ENCODE assay signal across 11 cellular contexts in genomic region chr10:23643396-23643795, GRCh38.
DNase-seq lines count a peak whose midpoint lies in the region.
"Had no signal": no experiment of that assay in that cellular context is flagged by ENCODE, and none has a peak within 500 bp of the region (broad histone marks: within the 10 kb centered on the region; RNA-seq: fewer than 3 reads in every experiment).

No MANE protein-coding gene starts in this region.

- no peak overlapping the region for H3K9ac ChIP-seq in SK-N-MC (ENCODE audit: insufficient read length)

- no peaks in the 10 kb centered on the region for H3K36me3 ChIP-seq in SK-N-MC (ENCODE audit: insufficient read depth, low read length)

- peak overlapping the region; percentile 77 for H3K27ac ChIP-seq in SK-N-MC

- DNase-seq in AML-193 (lab: John Stamatoyannopoulos, UW) (peak; percentile 95 to 97), HCEC 1CT (peak; percentile 48), SK-N-MC (ENCODE audit: low read depth, low spot score) (no peak), iris pigment epithelial cell (ENCODE audit: low read depth) (peak; percentile 0), NCI-H2107 (lab: John Stamatoyannopoulos, UW) (no peak), COR-L47 (lab: John Stamatoyannopoulos, UW) (no peak), NK-92 (lab: John Stamatoyannopoulos, UW; ENCODE audit: unreplicated experiment) (no peak)
- no peak for DNase-seq in stimulated activated CD8-positive, alpha-beta memory T cell treated with anti-CD3 and anti-CD28 coated beads, Interleukin-4, amount 100 ng/mL, for 48 hours
- DNase-seq: activated T-cell treated with anti-CD3 and anti-CD28 coated beads, Interleukin-2, amount 50 U/mL, for 72 hours; IMR-90; nephron progenitor cell had no signal

- H3K4me3 ChIP-seq in SK-N-MC = no peak overlapping the region

- no peaks in the 10 kb centered on the region for H3K9me3 ChIP-seq in SK-N-MC (ENCODE audit: low read depth, low read length)

Comparison
In these comparisons a context has a peak if more than half of its experiments do, and no peak if none do; other contexts are left out.
1. DNase-seq: peak in AML-193 (2 of 2), HCEC 1CT (single experiment) and iris pigment epithelial cell (single experiment); none in SK-N-MC (single experiment), stimulated activated CD8-positive, alpha-beta memory T cell treated with anti-CD3 and anti-CD28 coated beads, Interleukin-4, amount 100 ng/mL, for 48 hours (single experiment), NCI-H2107 (single experiment), COR-L47 (single experiment) and NK-92 (single experiment).